ENCODE assay signal across 17 cellular contexts in the genomic region with DNA sequence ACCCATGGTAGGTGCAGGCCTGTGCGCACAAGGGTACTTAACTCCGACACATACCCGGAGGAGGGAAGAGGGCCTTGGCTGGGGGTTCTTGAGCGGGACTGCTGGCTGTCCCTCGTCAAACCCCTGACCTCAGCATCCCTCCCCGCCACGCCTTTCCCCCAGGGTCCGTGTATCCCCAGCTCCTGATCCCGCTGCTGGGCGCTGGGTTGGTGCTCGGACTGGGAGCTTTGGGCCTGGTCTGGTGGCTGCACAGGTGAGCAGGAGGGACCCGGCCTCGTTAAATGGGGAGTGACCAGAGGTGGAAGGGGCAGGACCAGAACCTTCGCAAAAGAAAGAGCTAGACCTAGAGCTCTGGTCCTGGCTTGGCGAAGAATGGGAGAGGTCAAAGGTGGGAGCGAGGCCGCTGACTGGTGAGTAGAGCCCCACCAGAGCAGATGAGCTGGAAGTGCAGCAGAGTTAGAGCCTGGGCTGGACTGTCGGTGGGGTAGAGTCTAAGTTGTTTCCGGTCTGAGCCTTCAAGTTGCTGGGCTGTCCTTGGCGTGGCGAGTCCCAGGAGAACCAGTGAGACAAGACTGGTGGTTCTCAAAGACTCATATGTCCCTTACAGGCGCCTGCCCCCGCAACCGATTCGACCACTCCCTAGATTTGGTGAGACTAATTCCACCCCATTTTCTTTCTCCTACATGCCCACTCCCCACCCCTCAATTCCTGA. TPM values are rescaled to one million over a fixed set of nuclear protein-coding genes. Genes with fewer than 3 reads are reported as not detected.
DNase-seq lines count a peak whose midpoint lies in the region; ATAC-seq and TF ChIP-seq lines count a peak whose summit lies in the region.
"Had no signal": no experiment of that assay in that cellular context is flagged by ENCODE, and none has a peak within 500 bp of the region (broad histone marks: within the 10 kb centered on the region; RNA-seq: fewer than 3 reads in every experiment).

No MANE protein-coding gene starts in this region.

- H3K4me3 Mint-ChIP-seq in brain (no peak overlapping the region), naive B cell (peak overlapping the region in 2 of 8 donors; percentile 12 to 64), GM23338 (no peak overlapping the region)
- H3K4me3 Mint-ChIP-seq: CD4-positive, CD25-positive, alpha-beta regulatory T cell had no signal

- peak in 1 of 4 donors; percentile 23 for ATAC-seq in heart left ventricle
- ATAC-seq in naive B cell (ENCODE audit: low read depth in 2 of 2), result no peak
- ATAC-seq in GM23338, result no peak
- ATAC-seq: A549, GM12878 had no signal

- DNase-seq in heart left ventricle (peak in 4 of 5 donors; percentile 25 to 64 (median 50)), right atrium auricular region (ENCODE audit: low spot score) (no peak), naive B cell (no peak), coronary artery (ENCODE audit: low spot score) (no peak), GM23338 (ENCODE audit: low spot score) (no peak), NCI-H1092 treated with DMSO at 0.1 percent for 48 hours (lab: John Stamatoyannopoulos, UW) (no peak)
- DNase-seq: CD4-positive, CD25-positive, alpha-beta regulatory T cell; DMS79; NCI-H2029; NCI-H2171 treated with DMSO at 0.1 percent for 48 hours; NCI-H510A had no signal

- WGBS in heart left ventricle, 4 donors, result 80 to 85% (median 81%) methylated on average over 25 of the region's 25 CpGs

- H3F3A ChIP-seq in GM23338 (replicated peaks; ENCODE audit: low read depth), result no peaks in the 10 kb centered on the region

- peaks cover 34% of the 10 kb centered on the region for H3K36me3 Mint-ChIP-seq in brain
- H3K36me3 Mint-ChIP-seq in naive B cell, result peaks cover 6 to 23% of the 10 kb centered on the region in 2 donors
- H3K36me3 Mint-ChIP-seq in GM23338 (ENCODE audit: low read depth), result peaks cover 22% of the 10 kb centered on the region

- peaks cover 0 to 32% (median 22%) of the 10 kb centered on the region in 9 donors for H3K36me3 ChIP-seq in heart left ventricle
- H3K36me3 ChIP-seq in right atrium auricular region, result peaks cover 17% of the 10 kb centered on the region
- peaks cover 13 to 35% (median 26%) of the 10 kb centered on the region in 5 donors for H3K36me3 ChIP-seq in subcutaneous abdominal adipose tissue (ENCODE audit: control insufficient read depth in 5 of 5, insufficient read depth in 5 of 5, low read length in 5 of 5)
- H3K36me3 ChIP-seq in GM23338 (ENCODE audit: insufficient read depth), result no peaks in the 10 kb centered on the region

- H3K9me3 ChIP-seq in heart left ventricle (no peaks in the 10 kb centered on the region), right atrium auricular region (no peaks in the 10 kb centered on the region), subcutaneous abdominal adipose tissue (ENCODE audit: control insufficient read depth in 5 of 5, low read length in 5 of 5) (no peaks in the 10 kb centered on the region)
- H3K9me3 ChIP-seq: A549 had no signal

- TF ChIP-seq CTCF in heart left ventricle (IDR thresholded peaks at IDR 0.05) (no peak), right atrium auricular region (IDR thresholded peaks at IDR 0.05) (no peak), brain (conservative IDR thresholded peaks at IDR 0.05) (no peak), coronary artery (IDR thresholded peaks at IDR 0.05) (no peak), GM23338 (conservative IDR thresholded peaks at IDR 0.05; ENCODE audit: low read depth in 2 of 2) (no peak)

- TF ChIP-seq POLR2A in heart left ventricle (IDR thresholded peaks at IDR 0.05), result no peak

- H3K4me1 ChIP-seq in heart left ventricle, result peaks cover 0 to 37% (median 15%) of the 10 kb centered on the region in 12 donors
- H3K4me1 ChIP-seq in right atrium auricular region, result peaks cover 0 to 21% of the 10 kb centered on the region in 2 donors
- peaks cover 3 to 36% (median 32%) of the 10 kb centered on the region in 5 donors for H3K4me1 ChIP-seq in subcutaneous abdominal adipose tissue (ENCODE audit: control insufficient read depth in 5 of 5, insufficient read depth in 5 of 5, low read length in 5 of 5)
- H3K4me1 ChIP-seq in GM23338 (ENCODE audit: insufficient read depth), result peaks cover 4% of the 10 kb centered on the region; the same call in 1 of the 2 replicates
- H3K4me1 ChIP-seq: A549 had no signal

- H3K27ac ChIP-seq in heart left ventricle (peak overlapping the region in 2 of 12 donors; percentile 49 to 50), right atrium auricular region (no peak overlapping the region), subcutaneous abdominal adipose tissue (ENCODE audit: low read depth, low read length) (peak overlapping the region; percentile 10), coronary artery (peak overlapping the region in 1 of 2 donors; percentile 7), GM23338 (ENCODE audit: low read depth) (no peak overlapping the region)
- H3K27ac ChIP-seq: A549, KMS-11 had no signal

- H3K27me3 ChIP-seq in heart left ventricle, result no peaks in the 10 kb centered on the region
- no peaks in the 10 kb centered on the region for H3K27me3 ChIP-seq in right atrium auricular region
- no peaks in the 10 kb centered on the region for H3K27me3 ChIP-seq in subcutaneous abdominal adipose tissue (ENCODE audit: control insufficient read depth in 5 of 5, insufficient read depth in 4 of 5, low read length in 5 of 5)
- H3K27me3 ChIP-seq in GM23338 (ENCODE audit: insufficient read depth), result peaks cover 8% of the 10 kb centered on the region; the same call in 1 of the 2 replicates

- H3K9me3 Mint-ChIP-seq in brain (peaks cover 0 to 3% (median 0%) of the 10 kb centered on the region in 5 experiments), naive B cell (no peaks in the 10 kb centered on the region), GM23338 (no peaks in the 10 kb centered on the region; the same call in 2 of the 3 replicates)

- no peak overlapping the region for H3K9ac ChIP-seq in subcutaneous abdominal adipose tissue (ENCODE audit: low read length in 5 of 5)
- H3K9ac ChIP-seq: KMS-11 had no signal

- peak overlapping the region in 1 of 12 donors; percentile 11 for H3K4me3 ChIP-seq in heart left ventricle
- no peak overlapping the region for H3K4me3 ChIP-seq in right atrium auricular region
- H3K4me3 ChIP-seq in subcutaneous abdominal adipose tissue (ENCODE audit: low read depth in 1 of 5, low read length in 5 of 5), result no peak overlapping the region
- no peak overlapping the region for H3K4me3 ChIP-seq in coronary artery
- H3K4me3 ChIP-seq in GM23338, result no peak overlapping the region
- H3K4me3 ChIP-seq: A549, GM12878 had no signal

- intact Hi-C loops in heart left ventricle (cut with DNase I), result no loop called here

- peak overlapping the region in 3 of 5 experiments; percentile 33 to 46 (median 42) for H3K27ac Mint-ChIP-seq in brain
- peak overlapping the region in 4 of 6 donors; percentile 21 to 62 (median 44) for H3K27ac Mint-ChIP-seq in naive B cell
- H3K27ac Mint-ChIP-seq in GM23338, result no peak overlapping the region

- no peak overlapping the region for H2AFZ ChIP-seq in GM23338

- peaks cover 11% of the 10 kb centered on the region for H3K27me3 Mint-ChIP-seq in brain
- H3K27me3 Mint-ChIP-seq in naive B cell, result no peaks in the 10 kb centered on the region
- H3K27me3 Mint-ChIP-seq in GM23338 (ENCODE audit: insufficient read depth, low read depth, poor library complexity), result peaks cover 21% of the 10 kb centered on the region
- H3K27me3 Mint-ChIP-seq: CD4-positive, CD25-positive, alpha-beta regulatory T cell had no signal

- no peaks in the 10 kb centered on the region for H4K20me1 ChIP-seq in GM23338 (replicated peaks; ENCODE audit: insufficient read depth)

- H3K4me2 ChIP-seq in GM23338, result no peak overlapping the region
- H3K4me2 ChIP-seq: A549, KMS-11 had no signal

- H3K9me2 ChIP-seq in GM23338 (ENCODE audit: insufficient read depth), result no peaks in the 10 kb centered on the region

- H3K79me2 ChIP-seq in GM23338 (replicated peaks; ENCODE audit: insufficient read depth), result no peaks in the 10 kb centered on the region

- H3K4me1 Mint-ChIP-seq in brain, result peaks cover 17% of the 10 kb centered on the region
- H3K4me1 Mint-ChIP-seq in naive B cell, result peaks cover 44 to 63% (median 59%) of the 10 kb centered on the region in 3 donors
- H3K4me1 Mint-ChIP-seq in GM23338, result peaks cover 9% of the 10 kb centered on the region; the same call in 1 of the 3 replicates

RNA-seq across cellular contexts. Expression of a gene that starts 1.0 kb away (rescaled TPM):
- total RNA-seq in heart left ventricle, result under 1 TPM in 7 of 9 donors, not detected in 2; 0.19 to 1.00 (median 0.42) TPM
- under 1 TPM; 0.17 to 0.23 TPM for polyA plus RNA-seq in heart left ventricle
- under 1 TPM in 1 of 2 donors, not detected in 1; 0.55 TPM for total RNA-seq in right atrium auricular region
- polyA plus RNA-seq in brain (ENCODE audit: insufficient read depth, low read depth, low replicate concordance), result 0.39 TPM
- polyA plus RNA-seq in naive B cell (ENCODE audit: low read depth in 6 of 6), result 1 to 10 TPM in 5 of 6 donors, not detected in 1; 3.0 to 5.1 (median 3.7) TPM
- not detected in 2 replicates for total RNA-seq in GM23338 (2014; rRNA removed; shearing (Covaris generic))
- polyA plus RNA-seq in GM23338 (2016; fragmentation: Nextera tagmentation; extraction: Ambion mirVana), result 0.12 and 0.13 TPM in 2 replicates
- total RNA-seq: G401, GM12878 had no signal
- polyA plus RNA-seq: A549, GM12878 had no signal

RNA-seq across cellular contexts. Expression of a gene that starts 2.6 kb away (rescaled TPM):
- under 1 TPM in 1 of 9 donors, not detected in 8; 0.27 TPM for total RNA-seq in heart left ventricle
- polyA plus RNA-seq in heart left ventricle, result not detected
- total RNA-seq in right atrium auricular region, result 1 to 10 TPM in 1 of 2 donors, not detected in 1; 1.3 TPM
- not detected for polyA plus RNA-seq in brain (ENCODE audit: insufficient read depth, low read depth, low replicate concordance)
- not detected for polyA plus RNA-seq in naive B cell (ENCODE audit: low read depth in 6 of 6)
- total RNA-seq in GM23338 (2014; rRNA removed; shearing (Covaris generic)), result not detected in 2 replicates
- polyA plus RNA-seq in GM23338 (2016; fragmentation: Nextera tagmentation; extraction: Ambion mirVana), result 0.23 TPM in 1 of 2 replicates, not detected in the other
- total RNA-seq: CD4-positive, CD25-positive, alpha-beta regulatory T cell; G401; GM12878 had no signal
- polyA plus RNA-seq: CD4-positive, CD25-positive, alpha-beta regulatory T cell; GM12878 had no signal

RNA-seq across cellular contexts. Expression of a gene that starts 5.0 kb away (rescaled TPM):
- 10 to 100 TPM; 42.3 to 69.7 (median 53.2) TPM for total RNA-seq in heart left ventricle
- 10 to 100 TPM; 62.1 to 80.5 TPM for polyA plus RNA-seq in heart left ventricle
- 10 to 100 TPM; 53.5 to 93.3 TPM for total RNA-seq in right atrium auricular region
- polyA plus RNA-seq in brain (ENCODE audit: insufficient read depth, low read depth, low replicate concordance), result 284 TPM
- 10 to 100 TPM; 57.1 to 87.6 (median 82.1) TPM for polyA plus RNA-seq in naive B cell (ENCODE audit: low read depth in 6 of 6)
- 58.7 and 62.2 TPM in 2 replicates for total RNA-seq in GM23338 (2014; rRNA removed; shearing (Covaris generic))
- 65.0 and 65.1 TPM in 2 replicates for polyA plus RNA-seq in GM23338 (2016; fragmentation: Nextera tagmentation; extraction: Ambion mirVana)

RNA-seq across cellular contexts. Expression of a gene that starts 9.0 kb away (rescaled TPM):
- under 1 TPM in 1 of 9 donors, not detected in 8; 0.75 TPM for total RNA-seq in heart left ventricle
- polyA plus RNA-seq in heart left ventricle, result not detected
- total RNA-seq in right atrium auricular region, result not detected
- polyA plus RNA-seq in brain (ENCODE audit: insufficient read depth, low read depth, low replicate concordance), result not detected
- not detected for polyA plus RNA-seq in naive B cell (ENCODE audit: low read depth in 6 of 6)
- total RNA-seq in GM23338 (2014; rRNA removed; shearing (Covaris generic)), result not detected in 2 replicates
- not detected in 2 replicates for polyA plus RNA-seq in GM23338 (2016; fragmentation: Nextera tagmentation; extraction: Ambion mirVana)
- total RNA-seq: CD4-positive, CD25-positive, alpha-beta regulatory T cell; G401; GM12878 had no signal
- polyA plus RNA-seq: A549; CD4-positive, CD25-positive, alpha-beta regulatory T cell; GM12878 had no signal

RNA-seq across cellular contexts. Expression of a gene that starts 12.2 kb away (rescaled TPM):
- total RNA-seq in heart left ventricle, result 100 to 1,000 TPM in 6 of 9 donors, 10 to 100 TPM in 3; 72.5 to 310 (median 124) TPM
- 100 to 1,000 TPM in 1 of 2 donors, 10 to 100 TPM in 1; 68.0 to 392 TPM for polyA plus RNA-seq in heart left ventricle
- total RNA-seq in right atrium auricular region, result 100 to 1,000 TPM in 1 of 2 donors, 10 to 100 TPM in 1; 90.9 to 194 TPM
- 424 TPM for polyA plus RNA-seq in brain (ENCODE audit: insufficient read depth, low read depth, low replicate concordance)
- polyA plus RNA-seq in naive B cell (ENCODE audit: low read depth in 6 of 6), result 100 to 1,000 TPM; 536 to 743 (median 628) TPM
- total RNA-seq in GM23338 (2014; rRNA removed; shearing (Covaris generic)), result 226 and 269 TPM in 2 replicates
- 269 and 296 TPM in 2 replicates for polyA plus RNA-seq in GM23338 (2016; fragmentation: Nextera tagmentation; extraction: Ambion mirVana)

Comparison
In these comparisons a context has a peak if more than half of its experiments do, and no peak if none do; other contexts are left out.
1. DNase-seq: peak in heart left ventricle (4 of 5); none in right atrium auricular region (single experiment), naive B cell (single experiment), coronary artery (single experiment), GM23338 (single experiment) and NCI-H1092 treated with DMSO at 0.1 percent for 48 hours (single experiment).